24 cellular contexts compared by ENCODE assay signal in genomic region chr13:113126265-113127150, GRCh38. TPM values are rescaled to one million over a fixed set of nuclear protein-coding genes. Genes with fewer than 3 reads are reported as not detected.
"Had no signal": no experiment of that assay in that cellular context is flagged by ENCODE, and none has a peak within 500 bp of the region (broad histone marks: within the 10 kb centered on the region; RNA-seq: fewer than 3 reads in every experiment).

No MANE protein-coding gene starts in this region.

- H3K36me3 Mint-ChIP-seq: memory B cell, natural killer cell had no signal

- H3K4me3 ChIP-seq: body of pancreas, heart left ventricle, left lung, SK-N-MC, transverse colon had no signal

- H3K27ac Mint-ChIP-seq: effector memory CD8-positive, alpha-beta T cell; memory B cell; natural killer cell had no signal

- ATAC-seq: activated naive CD4-positive, alpha-beta T cell treated with anti-CD3 and anti-CD28 coated beads, Interleukin-2, amount 50 U/mL, for 72 hours; body of pancreas; effector memory CD8-positive, alpha-beta T cell; heart left ventricle; left lung; natural killer cell; stimulated activated naive CD8-positive, alpha-beta T cell treated with anti-CD3 and anti-CD28 coated beads, Interleukin-15, Interleukin-2, amounts not matched to agents 100 U/mL and 50 U/mL, for 24 hours had no signal

- H3K4me3 Mint-ChIP-seq: effector memory CD8-positive, alpha-beta T cell; memory B cell; natural killer cell had no signal

- H3K9me3 Mint-ChIP-seq: effector memory CD8-positive, alpha-beta T cell; memory B cell; natural killer cell had no signal

- H3K9me3 ChIP-seq: body of pancreas, heart left ventricle, left lung, neutrophil, transverse colon had no signal

- DNase-seq: activated CD4-positive, alpha-beta T cell treated with anti-CD3 and anti-CD28 coated beads for 1 hour; activated CD4-positive, alpha-beta T cell treated with anti-CD3 and anti-CD28 coated beads, Interleukin-2, amount 50 U/mL, for 48 hours; activated effector memory CD4-positive, alpha-beta T cell treated with Interleukin-2 at 50 U/mL for 16 hours; amygdala; cerebellar nuclear complex; dermis blood vessel endothelial cell; effector memory CD8-positive, alpha-beta T cell; foreskin melanocyte; natural killer cell; small intestine; stimulated activated CD4-positive, alpha-beta T cell treated with anti-CD3 and anti-CD28 coated beads, Interleukin-4, amount 100 ng/mL, for 4 hours; stimulated activated CD8-positive, alpha-beta memory T cell treated with anti-CD3 and anti-CD28 coated beads, Interleukin-4, amount 100 ng/mL, for 48 hours; stimulated activated naive CD8-positive, alpha-beta T cell treated with anti-CD3 and anti-CD28 coated beads, Interleukin-15, Interleukin-2, amounts not matched to agents 100 U/mL and 50 U/mL, for 24 hours; T-helper 9 cell; transverse colon had no signal

- H3K36me3 ChIP-seq: heart left ventricle, left lung, neutrophil, transverse colon had no signal

- H3K4me1 ChIP-seq: left lung had no signal

- H3K4me1 Mint-ChIP-seq: memory B cell had no signal

- H3K27me3 ChIP-seq: body of pancreas had no signal

- H3K27ac ChIP-seq: body of pancreas, epithelial cell of prostate, heart left ventricle, left lung, neutrophil, SK-N-MC, transverse colon had no signal

RNA-seq across cellular contexts. Expression of gene F10, which starts 3.9 kb away (rescaled TPM):
- total RNA-seq: activated naive CD4-positive, alpha-beta T cell treated with anti-CD3 and anti-CD28 coated beads, Interleukin-2, amount 50 U/mL, for 72 hours; dermis blood vessel endothelial cell; natural killer cell had no signal

RNA-seq across cellular contexts. Expression of gene F7, which starts 20.9 kb away (rescaled TPM):
- total RNA-seq: activated naive CD4-positive, alpha-beta T cell treated with anti-CD3 and anti-CD28 coated beads, Interleukin-2, amount 50 U/mL, for 72 hours; body of pancreas; dermis blood vessel endothelial cell; fibroblast of lung; left lung; transverse colon had no signal

RNA-seq across cellular contexts. Expression of gene PROZ, which starts 31.9 kb away (rescaled TPM):
- total RNA-seq: body of pancreas, fibroblast of lung, heart left ventricle, left lung, transverse colon had no signal
